Comparison of ENCODE assay signal across 9 cellular contexts in genomic region chr10:44932338-44933116, GRCh38. TPM values are rescaled to one million over a fixed set of nuclear protein-coding genes. Genes with fewer than 3 reads are reported as not detected.
DNase-seq lines count a peak whose midpoint lies in the region; ATAC-seq and TF ChIP-seq lines count a peak whose summit lies in the region.
"Had no signal": no experiment of that assay in that cellular context is flagged by ENCODE, and none has a peak within 500 bp of the region (broad histone marks: within the 10 kb centered on the region; RNA-seq: fewer than 3 reads in every experiment).

No MANE protein-coding gene starts in this region.

- H3K9ac ChIP-seq in BLaER1 = no peak overlapping the region

- TF ChIP-seq CTCF in dorsolateral prefrontal cortex (IDR thresholded peaks at IDR 0.05 in 54 of 56, conservative IDR thresholded peaks at IDR 0.05 in 2 of 56; ENCODE audit: low read depth in 1 of 56, partially characterized antibody in 56 of 56) = peak; percentile 89 to 100 (median 98)

- H3K27me3 ChIP-seq in BLaER1 (no peaks in the 10 kb centered on the region), dorsolateral prefrontal cortex (no peaks in the 10 kb centered on the region)

- intact Hi-C loops in dorsolateral prefrontal cortex (cut with DNase I) = loop anchor here (1.0 kb wide), 1 partner anchor 43 kb away; no protein-coding TSS in a partner anchor

- H3K4me2 ChIP-seq in BLaER1 = peak overlapping the region; percentile 75

- H3K9me3 ChIP-seq in BLaER1 = no peaks in the 10 kb centered on the region

- H3K36me3 ChIP-seq in BLaER1 = no peaks in the 10 kb centered on the region

- peak; percentile 4 to 84 for DNase-seq in NCI-H526 (lab: John Stamatoyannopoulos, UW)
- peak; percentile 92 for DNase-seq in activated CD4-positive, alpha-beta T cell treated with anti-CD3 and anti-CD28 coated beads, Interleukin-2, amount 50 U/mL, for 48 hours
- peak; percentile 86 to 96 (median 92) for DNase-seq in dorsolateral prefrontal cortex
- DNase-seq in lung microvascular endothelial cell (ENCODE audit: low read depth in 2 of 2) = peak; percentile 84 to 87
- DNase-seq in stimulated activated CD8-positive, alpha-beta memory T cell treated with anti-CD3 and anti-CD28 coated beads, Interleukin-15, amount 100 ng/mL, for 1 hour (ENCODE audit: low read depth) = peak; percentile 77

- H3K27ac ChIP-seq in BLaER1 (peak overlapping the region; percentile 79), dorsolateral prefrontal cortex (peak overlapping the region in 38 of 59 donors; percentile 2 to 77 (median 50))

- no peaks in the 10 kb centered on the region for H4K20me1 ChIP-seq in BLaER1

- H3K4me3 ChIP-seq in BLaER1 = no peak overlapping the region
- H3K4me3 ChIP-seq in dorsolateral prefrontal cortex = no peak overlapping the region

- ATAC-seq in GM18870 (IDR thresholded peaks at IDR 0.05; ENCODE audit: unreplicated experiment) (peak; percentile 88), HG03066 (IDR thresholded peaks at IDR 0.05; ENCODE audit: low read depth, unreplicated experiment) (peak; percentile 92)

- peaks cover 53% of the 10 kb centered on the region for H3K4me1 ChIP-seq in BLaER1

RNA-seq across cellular contexts. Expression of gene TMEM72, which starts 21.4 kb away (rescaled TPM):
- total RNA-seq in dorsolateral prefrontal cortex = under 1 TPM in 7 of 120 experiments, not detected in 113; 0.13 to 0.46 (median 0.18) TPM
- not detected in 2 replicates for total RNA-seq in lung microvascular endothelial cell
- total RNA-seq: T-helper 2 cell treated with Interferon-gamma antibody and Interleukin-4, amounts not matched to agents 100 ng/mL and 5 ng/mL, for 36 hours had no signal

RNA-seq across cellular contexts. Expression of gene RASSF4, which starts 27.1 kb away (rescaled TPM):
- total RNA-seq in dorsolateral prefrontal cortex (100 to 1,000 TPM in 81 of 120 experiments, 10 to 100 TPM in 39; 54.6 to 175 (median 111) TPM), lung microvascular endothelial cell (6.1 and 14.1 TPM in 2 replicates)

RNA-seq across cellular contexts. Expression of gene DEPP1, which starts 46.1 kb away (rescaled TPM):
- total RNA-seq in dorsolateral prefrontal cortex (100 to 1,000 TPM in 23 of 120 experiments, 10 to 100 TPM in 91, 1 to 10 TPM in 6; 8.1 to 234 (median 44.3) TPM), lung microvascular endothelial cell (164 and 225 TPM in 2 replicates)
